In the genomic region with DNA sequence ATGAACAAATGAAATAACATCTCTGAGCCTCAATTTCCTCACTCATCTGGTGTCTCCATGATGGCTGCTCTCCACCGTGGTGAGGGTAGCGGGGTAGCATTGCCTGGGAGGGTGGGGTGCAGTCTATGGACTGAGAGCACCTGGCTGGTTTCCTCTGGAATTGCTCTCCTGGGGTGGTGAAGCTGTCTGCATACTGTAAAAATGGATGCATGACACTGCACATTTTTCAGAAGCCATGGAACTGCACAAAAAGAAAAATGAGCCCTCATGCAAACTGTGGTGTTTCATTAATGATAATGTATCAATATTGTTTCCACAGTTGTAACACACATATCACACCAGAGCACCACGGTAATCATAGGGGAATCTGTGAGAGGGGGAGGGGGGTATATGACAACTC, we compare ENCODE assay signal across 3 cellular contexts.
TF ChIP-seq lines count a peak whose summit lies in the region.

No MANE protein-coding gene starts in this region.

TF ChIP-seq in A549, 52 proteins besides CTCF, POLR2A, EP300 and RAD21:
- TF ChIP-seq E2F6 (IDR thresholded peaks at IDR 0.05; ENCODE audit: borderline replicate concordance, low read depth) (no peak), ZFP36 (IDR thresholded peaks at IDR 0.05; ENCODE audit: borderline replicate concordance, partially characterized antibody) (no peak), MAFK (IDR thresholded peaks at IDR 0.05; ENCODE audit: partially characterized antibody) (peak; percentile 53)
TF ChIP-seq in A549: peak in this region for 1.

TF ChIP-seq in HCT116, 20 proteins besides CTCF, POLR2A, EP300 and RAD21:
- no peak for TF ChIP-seq ZNF274 (IDR thresholded peaks at IDR 0.05; ENCODE audit: low read depth, low read length)
- no peak for TF ChIP-seq ZFX (IDR thresholded peaks at IDR 0.05)
- no peak for TF ChIP-seq ELF1 (IDR thresholded peaks at IDR 0.05; ENCODE audit: borderline replicate concordance, low read depth)
- TF ChIP-seq CEBPB (IDR thresholded peaks at IDR 0.05; ENCODE audit: low read depth), result no peak
- no peak for TF ChIP-seq SRF (IDR thresholded peaks at IDR 0.05; ENCODE audit: low read depth)
- TF ChIP-seq, protein P1, sequence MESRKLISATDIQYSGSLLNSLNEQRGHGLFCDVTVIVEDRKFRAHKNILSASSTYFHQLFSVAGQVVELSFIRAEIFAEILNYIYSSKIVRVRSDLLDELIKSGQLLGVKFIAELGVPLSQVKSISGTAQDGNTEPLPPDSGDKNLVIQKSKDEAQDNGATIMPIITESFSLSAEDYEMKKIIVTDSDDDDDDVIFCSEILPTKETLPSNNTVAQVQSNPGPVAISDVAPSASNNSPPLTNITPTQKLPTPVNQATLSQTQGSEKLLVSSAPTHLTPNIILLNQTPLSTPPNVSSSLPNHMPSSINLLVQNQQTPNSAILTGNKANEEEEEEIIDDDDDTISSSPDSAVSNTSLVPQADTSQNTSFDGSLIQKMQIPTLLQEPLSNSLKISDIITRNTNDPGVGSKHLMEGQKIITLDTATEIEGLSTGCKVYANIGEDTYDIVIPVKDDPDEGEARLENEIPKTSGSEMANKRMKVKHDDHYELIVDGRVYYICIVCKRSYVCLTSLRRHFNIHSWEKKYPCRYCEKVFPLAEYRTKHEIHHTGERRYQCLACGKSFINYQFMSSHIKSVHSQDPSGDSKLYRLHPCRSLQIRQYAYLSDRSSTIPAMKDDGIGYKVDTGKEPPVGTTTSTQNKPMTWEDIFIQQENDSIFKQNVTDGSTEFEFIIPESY (IDR thresholded peaks at IDR 0.05; ENCODE audit: extremely low read depth, insufficient replicate concordance, low read length), result no peak
- no peak for TF ChIP-seq SP1 (IDR thresholded peaks at IDR 0.05; ENCODE audit: low read depth)
- TF ChIP-seq CBX3 (IDR thresholded peaks at IDR 0.05; ENCODE audit: low read depth), result no peak
- TF ChIP-seq TCF7L2 (IDR thresholded peaks at IDR 0.05; ENCODE audit: borderline replicate concordance, extremely low read depth, insufficient read depth, insufficient read length), result no peak
- TF ChIP-seq, protein P2, sequence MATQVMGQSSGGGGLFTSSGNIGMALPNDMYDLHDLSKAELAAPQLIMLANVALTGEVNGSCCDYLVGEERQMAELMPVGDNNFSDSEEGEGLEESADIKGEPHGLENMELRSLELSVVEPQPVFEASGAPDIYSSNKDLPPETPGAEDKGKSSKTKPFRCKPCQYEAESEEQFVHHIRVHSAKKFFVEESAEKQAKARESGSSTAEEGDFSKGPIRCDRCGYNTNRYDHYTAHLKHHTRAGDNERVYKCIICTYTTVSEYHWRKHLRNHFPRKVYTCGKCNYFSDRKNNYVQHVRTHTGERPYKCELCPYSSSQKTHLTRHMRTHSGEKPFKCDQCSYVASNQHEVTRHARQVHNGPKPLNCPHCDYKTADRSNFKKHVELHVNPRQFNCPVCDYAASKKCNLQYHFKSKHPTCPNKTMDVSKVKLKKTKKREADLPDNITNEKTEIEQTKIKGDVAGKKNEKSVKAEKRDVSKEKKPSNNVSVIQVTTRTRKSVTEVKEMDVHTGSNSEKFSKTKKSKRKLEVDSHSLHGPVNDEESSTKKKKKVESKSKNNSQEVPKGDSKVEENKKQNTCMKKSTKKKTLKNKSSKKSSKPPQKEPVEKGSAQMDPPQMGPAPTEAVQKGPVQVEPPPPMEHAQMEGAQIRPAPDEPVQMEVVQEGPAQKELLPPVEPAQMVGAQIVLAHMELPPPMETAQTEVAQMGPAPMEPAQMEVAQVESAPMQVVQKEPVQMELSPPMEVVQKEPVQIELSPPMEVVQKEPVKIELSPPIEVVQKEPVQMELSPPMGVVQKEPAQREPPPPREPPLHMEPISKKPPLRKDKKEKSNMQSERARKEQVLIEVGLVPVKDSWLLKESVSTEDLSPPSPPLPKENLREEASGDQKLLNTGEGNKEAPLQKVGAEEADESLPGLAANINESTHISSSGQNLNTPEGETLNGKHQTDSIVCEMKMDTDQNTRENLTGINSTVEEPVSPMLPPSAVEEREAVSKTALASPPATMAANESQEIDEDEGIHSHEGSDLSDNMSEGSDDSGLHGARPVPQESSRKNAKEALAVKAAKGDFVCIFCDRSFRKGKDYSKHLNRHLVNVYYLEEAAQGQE (IDR thresholded peaks at IDR 0.05; ENCODE audit: low read depth), result no peak

TF ChIP-seq in K562, 482 proteins besides CTCF, POLR2A, EP300 and RAD21 (continues in another document):
- TF ChIP-seq MAFF (IDR thresholded peaks at IDR 0.05; ENCODE audit: low read length) (peak; percentile 79), FOXA3 (CRISPR knock-in tag; conservative IDR thresholded peaks at IDR 0.05 in 1 of 2, IDR thresholded peaks at IDR 0.05 in 1 of 2) (no peak), RCOR1 (IDR thresholded peaks at IDR 0.05; ENCODE audit: borderline replicate concordance in 1 of 2, low read depth in 2 of 2, low read length in 2 of 2) (no peak), MAFG (tag; conservative IDR thresholded peaks at IDR 0.05) (peak; percentile 96), ETS1 (conservative IDR thresholded peaks at IDR 0.05; ENCODE audit: control insufficient read depth, low read depth, low read length) (no peak), ETV1 (tag; conservative IDR thresholded peaks at IDR 0.05; ENCODE audit: low read depth) (no peak), ILF3 (IDR thresholded peaks at IDR 0.05; ENCODE audit: borderline replicate concordance) (no peak), ZNF639 (CRISPR knock-in tag; conservative IDR thresholded peaks at IDR 0.05 in 1 of 2, IDR thresholded peaks at IDR 0.05 in 1 of 2) (no peak), NR4A1 (CRISPR knock-in tag; IDR thresholded peaks at IDR 0.05) (no peak), NR4A1 (tag; IDR thresholded peaks at IDR 0.05) (no peak), KLF13 (tag; IDR thresholded peaks at IDR 0.05; ENCODE audit: borderline replicate concordance, low read depth) (no peak), CBX3 (IDR thresholded peaks at IDR 0.05; ENCODE audit: borderline replicate concordance in 1 of 2, low read length in 2 of 2) (no peak), OTX1 (CRISPR knock-in tag; IDR thresholded peaks at IDR 0.05) (no peak), NFE2 (IDR thresholded peaks at IDR 0.05; ENCODE audit: low read depth) (peak; percentile 93), HES1 (IDR thresholded peaks at IDR 0.05; ENCODE audit: low read depth) (no peak), ZNF780A (CRISPR knock-in tag; IDR thresholded peaks at IDR 0.05) (no peak), MYC (IDR thresholded peaks at IDR 0.05; ENCODE audit: low read depth, low read length) (no peak), MYC (CRISPR knock-in tag; IDR thresholded peaks at IDR 0.05; ENCODE audit: borderline replicate concordance, low read depth) (no peak), ARID1B (IDR thresholded peaks at IDR 0.05) (peak; percentile 36), NBN (IDR thresholded peaks at IDR 0.05; ENCODE audit: low read depth) (no peak), STAG1 (CRISPR knock-in tag; IDR thresholded peaks at IDR 0.05; ENCODE audit: borderline replicate concordance) (no peak), POLR2B (IDR thresholded peaks at IDR 0.05; ENCODE audit: low read depth, partially characterized antibody) (no peak), ZNF609 (CRISPR knock-in tag; IDR thresholded peaks at IDR 0.05; ENCODE audit: borderline replicate concordance) (no peak)
- TF ChIP-seq, protein P3, sequence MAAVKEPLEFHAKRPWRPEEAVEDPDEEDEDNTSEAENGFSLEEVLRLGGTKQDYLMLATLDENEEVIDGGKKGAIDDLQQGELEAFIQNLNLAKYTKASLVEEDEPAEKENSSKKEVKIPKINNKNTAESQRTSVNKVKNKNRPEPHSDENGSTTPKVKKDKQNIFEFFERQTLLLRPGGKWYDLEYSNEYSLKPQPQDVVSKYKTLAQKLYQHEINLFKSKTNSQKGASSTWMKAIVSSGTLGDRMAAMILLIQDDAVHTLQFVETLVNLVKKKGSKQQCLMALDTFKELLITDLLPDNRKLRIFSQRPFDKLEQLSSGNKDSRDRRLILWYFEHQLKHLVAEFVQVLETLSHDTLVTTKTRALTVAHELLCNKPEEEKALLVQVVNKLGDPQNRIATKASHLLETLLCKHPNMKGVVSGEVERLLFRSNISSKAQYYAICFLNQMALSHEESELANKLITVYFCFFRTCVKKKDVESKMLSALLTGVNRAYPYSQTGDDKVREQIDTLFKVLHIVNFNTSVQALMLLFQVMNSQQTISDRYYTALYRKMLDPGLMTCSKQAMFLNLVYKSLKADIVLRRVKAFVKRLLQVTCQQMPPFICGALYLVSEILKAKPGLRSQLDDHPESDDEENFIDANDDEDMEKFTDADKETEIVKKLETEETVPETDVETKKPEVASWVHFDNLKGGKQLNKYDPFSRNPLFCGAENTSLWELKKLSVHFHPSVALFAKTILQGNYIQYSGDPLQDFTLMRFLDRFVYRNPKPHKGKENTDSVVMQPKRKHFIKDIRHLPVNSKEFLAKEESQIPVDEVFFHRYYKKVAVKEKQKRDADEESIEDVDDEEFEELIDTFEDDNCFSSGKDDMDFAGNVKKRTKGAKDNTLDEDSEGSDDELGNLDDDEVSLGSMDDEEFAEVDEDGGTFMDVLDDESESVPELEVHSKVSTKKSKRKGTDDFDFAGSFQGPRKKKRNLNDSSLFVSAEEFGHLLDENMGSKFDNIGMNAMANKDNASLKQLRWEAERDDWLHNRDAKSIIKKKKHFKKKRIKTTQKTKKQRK (IDR thresholded peaks at IDR 0.05; ENCODE audit: borderline replicate concordance, low read depth, low read length), result no peak
- TF ChIP-seq, protein P4, sequence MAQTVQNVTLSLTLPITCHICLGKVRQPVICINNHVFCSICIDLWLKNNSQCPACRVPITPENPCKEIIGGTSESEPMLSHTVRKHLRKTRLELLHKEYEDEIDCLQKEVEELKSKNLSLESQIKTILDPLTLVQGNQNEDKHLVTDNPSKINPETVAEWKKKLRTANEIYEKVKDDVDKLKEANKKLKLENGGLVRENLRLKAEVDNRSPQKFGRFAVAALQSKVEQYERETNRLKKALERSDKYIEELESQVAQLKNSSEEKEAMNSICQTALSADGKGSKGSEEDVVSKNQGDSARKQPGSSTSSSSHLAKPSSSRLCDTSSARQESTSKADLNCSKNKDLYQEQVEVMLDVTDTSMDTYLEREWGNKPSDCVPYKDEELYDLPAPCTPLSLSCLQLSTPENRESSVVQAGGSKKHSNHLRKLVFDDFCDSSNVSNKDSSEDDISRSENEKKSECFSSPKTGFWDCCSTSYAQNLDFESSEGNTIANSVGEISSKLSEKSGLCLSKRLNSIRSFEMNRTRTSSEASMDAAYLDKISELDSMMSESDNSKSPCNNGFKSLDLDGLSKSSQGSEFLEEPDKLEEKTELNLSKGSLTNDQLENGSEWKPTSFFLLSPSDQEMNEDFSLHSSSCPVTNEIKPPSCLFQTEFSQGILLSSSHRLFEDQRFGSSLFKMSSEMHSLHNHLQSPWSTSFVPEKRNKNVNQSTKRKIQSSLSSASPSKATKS (CRISPR knock-in tag; IDR thresholded peaks at IDR 0.05), result no peak
